In the genomic region with DNA sequence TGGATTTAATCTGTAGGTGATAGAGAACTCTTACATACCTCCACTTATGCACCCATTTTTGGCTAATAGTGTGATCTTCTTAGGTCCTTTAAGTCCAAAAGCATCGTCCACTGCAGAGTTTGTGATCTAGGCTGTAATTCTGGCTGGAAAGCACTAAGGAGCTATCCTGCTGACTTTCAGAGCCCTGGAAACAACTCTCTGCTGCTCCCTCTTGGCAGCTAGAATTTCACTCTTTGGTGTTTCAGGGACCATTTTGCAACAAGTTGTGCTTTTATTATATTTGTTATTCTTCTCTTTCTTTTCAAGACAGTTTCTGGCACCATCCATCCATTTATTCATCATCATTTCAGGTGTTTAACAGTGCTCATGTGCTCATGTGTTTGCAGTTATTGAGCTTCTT, we compare ENCODE assay signal across 16 cellular contexts.
DNase-seq lines count a peak whose midpoint lies in the region; ATAC-seq and TF ChIP-seq lines count a peak whose summit lies in the region.
"Had no signal": no experiment of that assay in that cellular context is flagged by ENCODE, and none has a peak within 500 bp of the region (broad histone marks: within the 10 kb centered on the region; RNA-seq: fewer than 3 reads in every experiment).

No MANE protein-coding gene starts in this region.

- H2AK5ac ChIP-seq in H9 (ENCODE audit: insufficient read length, low read length) = no peak overlapping the region

- H3K56ac ChIP-seq in H9 (ENCODE audit: insufficient read length, low read depth, low read length) = no peak overlapping the region

- no peaks in the 10 kb centered on the region for H4K20me1 ChIP-seq in H9 (ENCODE audit: control insufficient read depth, insufficient read depth, insufficient read length)
- H4K20me1 ChIP-seq: BLaER1 treated with 17β-estradiol and CSF1 and Interleukin-3, amounts not matched to agents 10 nM and 100 nM had no signal

- no peak overlapping the region for H3K4me3 ChIP-seq in AG04450 (ENCODE audit: low read depth, low read length)
- no peak overlapping the region for H3K4me3 ChIP-seq in adipocyte (ENCODE audit: low read length)
- H3K4me3 ChIP-seq: BLaER1 treated with 17β-estradiol and CSF1 and Interleukin-3, amounts not matched to agents 10 nM and 100 nM; heart left ventricle had no signal

- no peaks in the 10 kb centered on the region for H3K36me3 Mint-ChIP-seq in H9 (ENCODE audit: insufficient read depth in 1 of 3, low read depth in 3 of 3)
- H3K36me3 Mint-ChIP-seq: stimulated activated memory B cell treated with anti-CD40 and anti-IgM and Interleukin-4, amounts not matched to agents 10 μg/mL and 1 μg/mL and 100 μg/mL, for 72 hours had no signal

- H3K27me3 Mint-ChIP-seq in H9 (ENCODE audit: low read depth) = no peaks in the 10 kb centered on the region
- H3K27me3 Mint-ChIP-seq: stimulated activated memory B cell treated with anti-CD40 and anti-IgM and Interleukin-4, amounts not matched to agents 10 μg/mL and 1 μg/mL and 100 μg/mL, for 72 hours had no signal

- no peak overlapping the region for H2BK120ac ChIP-seq in H9 (ENCODE audit: low read depth, low read length, poor library complexity, severe bottlenecking)

- no peak overlapping the region for H2AFZ ChIP-seq in H9 (ENCODE audit: low read length)
- H2AFZ ChIP-seq: parathyroid adenoma had no signal

- H3K4me1 ChIP-seq in H9 (ENCODE audit: insufficient read depth, low read length) = peaks cover 8% of the 10 kb centered on the region
- peaks cover 19% of the 10 kb centered on the region for H3K4me1 ChIP-seq in adipocyte (ENCODE audit: control insufficient read depth, insufficient read depth, low read length)
- H3K4me1 ChIP-seq: heart left ventricle, parathyroid adenoma had no signal

- H3K4me1 Mint-ChIP-seq in H9 = peaks cover 17 to 20% of the 10 kb centered on the region in 2 experiments
- H3K4me1 Mint-ChIP-seq: stimulated activated memory B cell treated with anti-CD40 and anti-IgM and Interleukin-4, amounts not matched to agents 10 μg/mL and 1 μg/mL and 100 μg/mL, for 72 hours had no signal

- no peak overlapping the region for H2BK15ac ChIP-seq in H9 (ENCODE audit: low read depth, low read length)

- POLR2A ChIA-PET in AG04450 (lab: Yijun Ruan, JAX) = no interaction called here

- no peak overlapping the region for H3K4me3 Mint-ChIP-seq in H9
- H3K4me3 Mint-ChIP-seq: stimulated activated memory B cell treated with anti-CD40 and anti-IgM and Interleukin-4, amounts not matched to agents 10 μg/mL and 1 μg/mL and 100 μg/mL, for 72 hours; T-helper 1 cell treated with Interleukin-12 subunit alpha and Interleukin-12 subunit beta and Interleukin-4 antibody, amounts not matched to agents 30 μg/mL and 1 μg/mL, for 36 hours had no signal

- no peak overlapping the region for H2BK12ac ChIP-seq in H9 (ENCODE audit: insufficient read length, low read depth, low read length)

- H3K9me3 ChIP-seq in AG04450 (ENCODE audit: control insufficient read depth, insufficient read depth, low read length) (peaks cover 3% of the 10 kb centered on the region; the same call in 1 of the 2 replicates), H9 (ENCODE audit: control insufficient read depth, low read depth, low read length) (no peaks in the 10 kb centered on the region), adipocyte (ENCODE audit: control insufficient read depth, low read length) (no peaks in the 10 kb centered on the region)

- no peak overlapping the region for H3K4me2 ChIP-seq in H9 (ENCODE audit: insufficient read depth, insufficient read length, low read length)

- H3K27ac Mint-ChIP-seq in H9 = no peak overlapping the region
- H3K27ac Mint-ChIP-seq: activated T-helper 2 cell treated with anti-CD3 and anti-CD28 coated beads, Interferon-gamma antibody, Interleukin-2, Interleukin-4, amounts not matched to agents 10 μg/mL and 5 μg/mL and 100 μg/mL, durations not matched to agents 14 hours and 24 hours and 36 hours; stimulated activated memory B cell treated with anti-CD40 and anti-IgM and Interleukin-4, amounts not matched to agents 10 μg/mL and 1 μg/mL and 100 μg/mL, for 72 hours; T-helper 1 cell treated with Interleukin-12 subunit alpha and Interleukin-12 subunit beta and Interleukin-4 antibody, amounts not matched to agents 30 μg/mL and 1 μg/mL, for 36 hours had no signal

- no peak overlapping the region for H2BK20ac ChIP-seq in H9 (ENCODE audit: low read depth, low read length, poor library complexity, severe bottlenecking)

- no peak overlapping the region for H3K23ac ChIP-seq in H9 (ENCODE audit: insufficient read length, low read depth, low read length)

- H3K27ac ChIP-seq in AG04450 (ENCODE audit: low read depth, low read length) (no peak overlapping the region), H9 (ENCODE audit: insufficient read length, low read depth, low read length) (no peak overlapping the region)
- H3K27ac ChIP-seq: BLaER1 treated with 17β-estradiol and CSF1 and Interleukin-3, amounts not matched to agents 10 nM and 100 nM; heart left ventricle; parathyroid adenoma had no signal

- H4K5ac ChIP-seq in H9 (ENCODE audit: insufficient read length, low read depth, low read length) = no peak overlapping the region

- no peak overlapping the region for H2BK5ac ChIP-seq in H9 (ENCODE audit: insufficient read length, low read length)

- no peak overlapping the region for H3T11ph ChIP-seq in H9 (ENCODE audit: low read length)

- no peak for ATAC-seq in GM21825 (IDR thresholded peaks at IDR 0.05; ENCODE audit: unreplicated experiment)
- ATAC-seq in HG02571 (IDR thresholded peaks at IDR 0.05; ENCODE audit: unreplicated experiment) = no peak
- ATAC-seq: heart left ventricle; stimulated activated memory B cell treated with anti-CD40 and anti-IgM and Interleukin-4, amounts not matched to agents 10 μg/mL and 1 μg/mL and 100 μg/mL, for 72 hours had no signal

- DNase-seq in AG04450 (ENCODE audit: low read depth, low spot score) (no peak), H9 (peak; percentile 41), adipocyte (ENCODE audit: low read depth) (peak; percentile 67), iPS-NIHi7 (ENCODE audit: extremely low spot score) (peak; percentile 68), SKM-1 (lab: John Stamatoyannopoulos, UW; ENCODE audit: unreplicated experiment) (no peak), HuH-7.5 (ENCODE audit: low spot score) (no peak)
- DNase-seq: heart left ventricle, Karpas-422, NCI-H2029 treated with DMSO at 0.1 percent for 48 hours had no signal

- TF ChIP-seq CTCF in AG04450 (IDR thresholded peaks at IDR 0.05; ENCODE audit: low read depth, low read length) = peak; percentile 21
- TF ChIP-seq CTCF in H9 (conservative IDR thresholded peaks at IDR 0.05) = peak; percentile 62

- H3K14ac ChIP-seq in H9 (ENCODE audit: insufficient read depth, low read length) = no peak overlapping the region

- H4K91ac ChIP-seq in H9 (ENCODE audit: insufficient read length, low read depth, low read length) = no peak overlapping the region

- H3K79me2 ChIP-seq in H9 (ENCODE audit: insufficient read depth, low read length) = no peaks in the 10 kb centered on the region
- H3K79me2 ChIP-seq: parathyroid adenoma had no signal

- H3K27me3 ChIP-seq in AG04450 (ENCODE audit: control insufficient read depth, insufficient read depth, low read length) = no peaks in the 10 kb centered on the region
- H3K27me3 ChIP-seq in H9 (ENCODE audit: insufficient read depth, low read length) = no peaks in the 10 kb centered on the region
- H3K27me3 ChIP-seq in adipocyte (replicated peaks; ENCODE audit: control insufficient read depth, insufficient read depth, low read length) = no peaks in the 10 kb centered on the region
- H3K27me3 ChIP-seq: BLaER1 treated with 17β-estradiol and CSF1 and Interleukin-3, amounts not matched to agents 10 nM and 100 nM; heart left ventricle had no signal

- no CpG with 5 or more reads among the region's 1 CpG for WGBS in H9 (ENCODE audit: extremely low coverage, insufficient read length, low lambda C conversion rate)

- H3K79me1 ChIP-seq in H9 (ENCODE audit: insufficient read depth, low read depth, low read length, poor library complexity, severe bottlenecking) = no peaks in the 10 kb centered on the region

- no peaks in the 10 kb centered on the region for H3K36me3 ChIP-seq in adipocyte (ENCODE audit: control insufficient read depth, insufficient read depth, low read length, severe bottlenecking)
- H3K36me3 ChIP-seq: BLaER1 treated with 17β-estradiol and CSF1 and Interleukin-3, amounts not matched to agents 10 nM and 100 nM; heart left ventricle had no signal

- H3K18ac ChIP-seq in H9 (ENCODE audit: insufficient read length, low read depth, low read length) = no peak overlapping the region

- no peak overlapping the region for H4K8ac ChIP-seq in H9 (replicated peaks; ENCODE audit: insufficient read length, low read depth, low read length)

- H3K9me3 Mint-ChIP-seq in H9 = peaks cover 0 to under 1% of the 10 kb centered on the region in 2 experiments; a peak in 1 of 5 replicates
- H3K9me3 Mint-ChIP-seq: activated T-helper 2 cell treated with anti-CD3 and anti-CD28 coated beads, Interferon-gamma antibody, Interleukin-2, Interleukin-4, amounts not matched to agents 10 μg/mL and 5 μg/mL and 100 μg/mL, durations not matched to agents 14 hours and 24 hours and 36 hours had no signal

- no peak overlapping the region for H3K4ac ChIP-seq in H9 (ENCODE audit: low read depth, low read length)

- H3K9ac ChIP-seq in H9 (ENCODE audit: extremely low read depth, insufficient read length, low read length) (no peak overlapping the region), adipocyte (ENCODE audit: low read length) (no peak overlapping the region)
- H3K9ac ChIP-seq: BLaER1 treated with 17β-estradiol and CSF1 and Interleukin-3, amounts not matched to agents 10 nM and 100 nM; parathyroid adenoma had no signal

- CTCF ChIA-PET in AG04450 (lab: Charles Lee) = interaction anchor here (1.0 to 2.0 kb wide), 3 partner anchors 31 to 105 kb away, joined by 3 to 18 read pairs (median 4); no protein-coding TSS in a partner anchor

- H3K23me2 ChIP-seq in H9 (ENCODE audit: insufficient read length, low read depth, low read length, poor library complexity, severe bottlenecking) = no peaks in the 10 kb centered on the region

Comparison
In these comparisons a context has a peak if more than half of its experiments do, and no peak if none do; other contexts are left out.
1. DNase-seq: peak in H9 (single experiment), adipocyte (single experiment) and iPS-NIHi7 (single experiment); none in AG04450 (single experiment), SKM-1 (single experiment) and HuH-7.5 (single experiment).